ENCODE assay signal across 8 cellular contexts in genomic region chr7:33039257-33039904, GRCh38. TPM values are rescaled to one million over a fixed set of nuclear protein-coding genes. Genes with fewer than 3 reads are reported as not detected.
DNase-seq lines count a peak whose midpoint lies in the region; ATAC-seq, FAIRE-seq and TF ChIP-seq lines count a peak whose summit lies in the region.

No MANE protein-coding gene starts in this region.

- H3K27me3 Mint-ChIP-seq in activated CD4-positive, alpha-beta memory T cell treated with anti-CD3 and anti-CD28 coated beads, Interleukin-2, amount 10 ng/mL, durations not matched to agents 7 days and 5 days: no peaks in the 10 kb centered on the region
- no peaks in the 10 kb centered on the region for H3K27me3 Mint-ChIP-seq in type B pancreatic cell

- CTCF ChIA-PET in activated CD4-positive, alpha-beta memory T cell treated with anti-CD3 and anti-CD28 coated beads, Interleukin-2, amount 10 ng/mL, durations not matched to agents 7 days and 5 days (lab: Charles Lee): interaction anchor here (0.6 to 3.2 kb wide), 10 partner anchors 10 to 194 kb away, joined by 3 to 24 read pairs (median 6); partner anchors contain the start of gene RP9

- POLR2A ChIA-PET in activated CD4-positive, alpha-beta memory T cell treated with anti-CD3 and anti-CD28 coated beads, Interleukin-2, amount 10 ng/mL, durations not matched to agents 7 days and 5 days (lab: Charles Lee): interaction anchor here (1.2 to 3.9 kb wide), 8 partner anchors 9 to 147 kb away, joined by 3 to 60 read pairs (median 6); partner anchors contain the start of genes KBTBD2 and NT5C3A

- peak; percentile 34 for ATAC-seq in HG02981 (IDR thresholded peaks at IDR 0.05; ENCODE audit: unreplicated experiment)
- ATAC-seq in HG03045 (IDR thresholded peaks at IDR 0.05; ENCODE audit: unreplicated experiment): no peak

- in situ Hi-C loops in GM13976 (cut with MboI; ENCODE audit: low sequenced_read_pairs, unreplicated experiment): no loop called here

- peak overlapping the region; percentile 80 for H3K27ac Mint-ChIP-seq in activated CD4-positive, alpha-beta memory T cell treated with anti-CD3 and anti-CD28 coated beads, Interleukin-2, amount 10 ng/mL, durations not matched to agents 7 days and 5 days
- H3K27ac Mint-ChIP-seq in type B pancreatic cell: peak overlapping the region; percentile 52

- no peaks in the 10 kb centered on the region for H3K9me3 Mint-ChIP-seq in activated CD4-positive, alpha-beta memory T cell treated with anti-CD3 and anti-CD28 coated beads, Interleukin-2, amount 10 ng/mL, durations not matched to agents 7 days and 5 days
- no peaks in the 10 kb centered on the region for H3K9me3 Mint-ChIP-seq in type B pancreatic cell

- H3K4me1 Mint-ChIP-seq in activated CD4-positive, alpha-beta memory T cell treated with anti-CD3 and anti-CD28 coated beads, Interleukin-2, amount 10 ng/mL, durations not matched to agents 7 days and 5 days: peaks cover 46% of the 10 kb centered on the region
- peaks cover 31% of the 10 kb centered on the region for H3K4me1 Mint-ChIP-seq in type B pancreatic cell (ENCODE audit: unreplicated experiment)

- no peak for TF ChIP-seq CTCF in GM13976 (IDR thresholded peaks at IDR 0.05; ENCODE audit: borderline replicate concordance, control extremely low read depth, extremely low read depth, insufficient read depth, missing control alignments)
- TF ChIP-seq CTCF in type B pancreatic cell (conservative IDR thresholded peaks at IDR 0.05): no peak

- DNase-seq in GM13976 (ENCODE audit: low spot score): peak; percentile 35
- no peak for DNase-seq in activated CD4-positive, alpha-beta memory T cell treated with anti-CD3 and anti-CD28 coated beads, Interleukin-2, amount 10 ng/mL, durations not matched to agents 7 days and 5 days
- DNase-seq in type B pancreatic cell (ENCODE audit: extremely low spot score, unreplicated experiment): no peak
- DNase-seq in stimulated activated CD4-positive, alpha-beta T cell treated with anti-CD3 and anti-CD28 coated beads, Interleukin-2, amount 100 ng/mL, for 48 hours: no peak
- no peak for DNase-seq in NCI-H128 (lab: John Stamatoyannopoulos, UW; ENCODE audit: unreplicated experiment)

- H3K4me3 Mint-ChIP-seq in activated CD4-positive, alpha-beta memory T cell treated with anti-CD3 and anti-CD28 coated beads, Interleukin-2, amount 10 ng/mL, durations not matched to agents 7 days and 5 days: peak overlapping the region; percentile 85
- H3K4me3 Mint-ChIP-seq in type B pancreatic cell: peak overlapping the region; percentile 73

- peaks cover 33% of the 10 kb centered on the region for H3K36me3 Mint-ChIP-seq in activated CD4-positive, alpha-beta memory T cell treated with anti-CD3 and anti-CD28 coated beads, Interleukin-2, amount 10 ng/mL, durations not matched to agents 7 days and 5 days (ENCODE audit: low read depth)
- H3K36me3 Mint-ChIP-seq in type B pancreatic cell: peaks cover 4% of the 10 kb centered on the region

- FAIRE-seq in islet of Langerhans (lab: Jason Lieb, UNC): peak; percentile 97

RNA-seq across cellular contexts. Expression of gene NT5C3A, which starts 23.2 kb away (rescaled TPM):
- total RNA-seq in activated CD4-positive, alpha-beta memory T cell treated with anti-CD3 and anti-CD28 coated beads, Interleukin-2, amount 10 ng/mL, durations not matched to agents 7 days and 5 days: 10 to 100 TPM; 86.9 to 89.6 TPM
- 25.4 and 30.9 TPM in 2 replicates for total RNA-seq in type B pancreatic cell (ENCODE audit: low replicate concordance)
